In genomic region chr6:42030585-42031506, GRCh38 we compare ENCODE assay signal across 8 cellular contexts. TPM values are rescaled to one million over a fixed set of nuclear protein-coding genes. Genes with fewer than 3 reads are reported as not detected.
A peak's percentile ranks its signal among the peaks of the same experiment; 100 is the strongest.
DNase-seq lines count a peak whose midpoint lies in the region; ATAC-seq and TF ChIP-seq lines count a peak whose summit lies in the region.

No MANE protein-coding gene starts in this region.

- H3K27ac ChIP-seq in CD8-positive, alpha-beta memory T cell (ENCODE audit: low read depth, low read length), result peak overlapping the region; percentile 75
- no peak overlapping the region for H3K27ac ChIP-seq in Panc1 (ENCODE audit: low read length)

- TF ChIP-seq CTCF in Panc1 (IDR thresholded peaks at IDR 0.05) (no peak), cardiac fibroblast (IDR thresholded peaks at IDR 0.05; ENCODE audit: low read depth, low read length) (no peak), nephron (IDR thresholded peaks at IDR 0.05; ENCODE audit: unreplicated experiment in 3 of 3) (no peak)

- H3K27me3 ChIP-seq in CD8-positive, alpha-beta memory T cell (ENCODE audit: insufficient read depth, low read length, poor library complexity, severe bottlenecking), result no peaks in the 10 kb centered on the region
- no peaks in the 10 kb centered on the region for H3K27me3 ChIP-seq in Panc1 (ENCODE audit: control insufficient read depth, insufficient read depth, low read length)

- peaks cover 72 to 86% (median 83%) of the 10 kb centered on the region in 3 donors for H3K4me1 Mint-ChIP-seq in CD8-positive, alpha-beta memory T cell
- H3K4me1 Mint-ChIP-seq in nephron, result peaks cover 53% of the 10 kb centered on the region

- BruUV-seq in Panc1 (replicated peaks; lab: Mats Ljungman, UMichigan), result no TSS peak

- H3K36me3 ChIP-seq in CD8-positive, alpha-beta memory T cell (ENCODE audit: insufficient read depth, low read length), result peaks cover 37% of the 10 kb centered on the region
- no peaks in the 10 kb centered on the region for H3K36me3 ChIP-seq in Panc1 (ENCODE audit: control insufficient read depth, insufficient read depth, low read length)

- H3K27ac Mint-ChIP-seq in CD8-positive, alpha-beta memory T cell, result peak overlapping the region; percentile 14 to 93 (median 85)
- H3K27ac Mint-ChIP-seq in nephron, result peak overlapping the region; percentile 93 to 97 (median 96)

- POLR2A ChIA-PET in CD8-positive, alpha-beta memory T cell (lab: Charles Lee), result no interaction called here
- POLR2A ChIA-PET in Panc1 (lab: Charles Lee) (no interaction called here), HEK293T (lab: Yijun Ruan, JAX) (no interaction called here)

- ATAC-seq in Panc1 (0 out of 2 replicates have a peak, but pooled peaks have one; percentile 22), GM19397 (IDR thresholded peaks at IDR 0.05; ENCODE audit: unreplicated experiment) (no peak)

- H3K4me3 Mint-ChIP-seq in CD8-positive, alpha-beta memory T cell, result peak overlapping the region in 6 of 7 donors; percentile 46 to 79 (median 69)
- peak overlapping the region in 2 of 3 experiments; percentile 29 to 51 for H3K4me3 Mint-ChIP-seq in nephron

- no peaks in the 10 kb centered on the region for H3K9me3 Mint-ChIP-seq in CD8-positive, alpha-beta memory T cell
- no peaks in the 10 kb centered on the region for H3K9me3 Mint-ChIP-seq in nephron

- CTCF ChIA-PET in CD8-positive, alpha-beta memory T cell (lab: Charles Lee), result interaction anchor here (0.9 to 2.7 kb wide), 5 partner anchors 8 to 110 kb away, joined by 3 to 8 read pairs (median 4); partner anchors contain the start of genes BYSL, CCND3 and MED20
- CTCF ChIA-PET in Panc1 (lab: Charles Lee) (no interaction called here), HEK293T (lab: Yijun Ruan, JAX) (interaction anchor here (0.7 kb wide), 3 partner anchors 14 to 253 kb away, joined by 3 to 5 read pairs (median 3); partner anchors contain the start of genes BYSL and MED20)

- H3K4me1 ChIP-seq in CD8-positive, alpha-beta memory T cell (ENCODE audit: insufficient read depth, low read length), result peaks cover 76% of the 10 kb centered on the region
- H3K4me1 ChIP-seq in Panc1 (ENCODE audit: control insufficient read depth, insufficient read depth, low read length), result no peaks in the 10 kb centered on the region

- no peak for DNase-seq in CD8-positive, alpha-beta memory T cell
- DNase-seq in Panc1 (ENCODE audit: low read depth, low spot score), result no peak
- peak; percentile 10 to 79 for DNase-seq in cardiac fibroblast (ENCODE audit: low read depth in 2 of 2)
- no peak for DNase-seq in activated gamma-delta T cell treated with Interleukin-2 at 50 U/mL for 16 hours
- no peak for DNase-seq in NCI-H69 (lab: John Stamatoyannopoulos, UW)
- DNase-seq in HEK293T (ENCODE audit: extremely low spot score), result no peak

- no peaks in the 10 kb centered on the region for H3K9me3 ChIP-seq in CD8-positive, alpha-beta memory T cell (ENCODE audit: low read length)
- H3K9me3 ChIP-seq in Panc1 (ENCODE audit: control insufficient read depth, insufficient read depth, low read depth, low read length), result no peaks in the 10 kb centered on the region

- H3K27me3 Mint-ChIP-seq in CD8-positive, alpha-beta memory T cell, result peaks cover 0 to 2% of the 10 kb centered on the region in 2 donors
- H3K27me3 Mint-ChIP-seq in nephron (ENCODE audit: low read depth), result no peaks in the 10 kb centered on the region

- H3K36me3 Mint-ChIP-seq in CD8-positive, alpha-beta memory T cell, result peaks cover 3 to 71% (median 21%) of the 10 kb centered on the region in 3 donors
- H3K36me3 Mint-ChIP-seq in nephron (ENCODE audit: low read depth), result no peaks in the 10 kb centered on the region

- intact Hi-C loops in Panc1 (cut with micrococcal nuclease; ENCODE audit: unreplicated experiment), result loop anchor here (5.0 kb wide), 1 partner anchor 229 kb away; no protein-coding TSS in a partner anchor

- H3K4me3 ChIP-seq in CD8-positive, alpha-beta memory T cell (ENCODE audit: low read length), result peak overlapping the region; percentile 38
- H3K4me3 ChIP-seq in Panc1 (ENCODE audit: low read depth in 2 of 2, low read length in 2 of 2) (no peak overlapping the region), cardiac fibroblast (replicated peaks in 1 of 2; ENCODE audit: low read depth in 2 of 2, low read length in 2 of 2) (no peak overlapping the region)

- in situ Hi-C loops in Panc1 (cut with HindIII; ENCODE audit: low pct_unique_long_range_greater_than_20kb, low sequenced_read_pairs), result no loop called here

TF ChIP-seq in HEK293T, 16 proteins besides CTCF, POLR2A, EP300 and RAD21:
- TF ChIP-seq ARNT (IDR thresholded peaks at IDR 0.05) (no peak), PKNOX1 (IDR thresholded peaks at IDR 0.05) (no peak), TARDBP (IDR thresholded peaks at IDR 0.05) (no peak), CTBP1 (IDR thresholded peaks at IDR 0.05; ENCODE audit: borderline replicate concordance) (no peak), HDGF (IDR thresholded peaks at IDR 0.05; ENCODE audit: borderline replicate concordance) (no peak), ELF4 (IDR thresholded peaks at IDR 0.05) (no peak), SUZ12 (IDR thresholded peaks at IDR 0.05) (no peak), BHLHE40 (IDR thresholded peaks at IDR 0.05; ENCODE audit: borderline replicate concordance) (no peak), FOXM1 (IDR thresholded peaks at IDR 0.05; ENCODE audit: borderline replicate concordance) (no peak), FOXA1 (IDR thresholded peaks at IDR 0.05) (no peak), ZNF384 (IDR thresholded peaks at IDR 0.05) (no peak), FOXK2 (IDR thresholded peaks at IDR 0.05) (no peak), LEF1 (IDR thresholded peaks at IDR 0.05; ENCODE audit: borderline replicate concordance) (no peak), L3MBTL2 (conservative IDR thresholded peaks at IDR 0.05) (no peak), SP1 (IDR thresholded peaks at IDR 0.05) (no peak), NFRKB (IDR thresholded peaks at IDR 0.05) (no peak)

RNA-seq across cellular contexts. Expression of gene TAF8, which starts 19.5 kb away (rescaled TPM):
- total RNA-seq in CD8-positive, alpha-beta memory T cell, result 10 to 100 TPM; 41.7 to 42.6 TPM
- 20.5 TPM for polyA plus RNA-seq in CD8-positive, alpha-beta memory T cell
- 35.5 TPM for total RNA-seq in Panc1 (2021; ENCODE audit: unreplicated experiment)
- 18.2 TPM for polyA plus RNA-seq in Panc1 (2012; ENCODE audit: insufficient read length)

Comparison
In these comparisons a context has a peak if more than half of its experiments do, and no peak if none do; other contexts are left out.
1. DNase-seq: peak in cardiac fibroblast (2 of 2); none in CD8-positive, alpha-beta memory T cell (0 of 5), Panc1 (single experiment), activated gamma-delta T cell treated with Interleukin-2 at 50 U/mL for 16 hours (single experiment), NCI-H69 (single experiment) and HEK293T (single experiment).